Comparison of ENCODE assay signal across 8 cellular contexts in the genomic region with DNA sequence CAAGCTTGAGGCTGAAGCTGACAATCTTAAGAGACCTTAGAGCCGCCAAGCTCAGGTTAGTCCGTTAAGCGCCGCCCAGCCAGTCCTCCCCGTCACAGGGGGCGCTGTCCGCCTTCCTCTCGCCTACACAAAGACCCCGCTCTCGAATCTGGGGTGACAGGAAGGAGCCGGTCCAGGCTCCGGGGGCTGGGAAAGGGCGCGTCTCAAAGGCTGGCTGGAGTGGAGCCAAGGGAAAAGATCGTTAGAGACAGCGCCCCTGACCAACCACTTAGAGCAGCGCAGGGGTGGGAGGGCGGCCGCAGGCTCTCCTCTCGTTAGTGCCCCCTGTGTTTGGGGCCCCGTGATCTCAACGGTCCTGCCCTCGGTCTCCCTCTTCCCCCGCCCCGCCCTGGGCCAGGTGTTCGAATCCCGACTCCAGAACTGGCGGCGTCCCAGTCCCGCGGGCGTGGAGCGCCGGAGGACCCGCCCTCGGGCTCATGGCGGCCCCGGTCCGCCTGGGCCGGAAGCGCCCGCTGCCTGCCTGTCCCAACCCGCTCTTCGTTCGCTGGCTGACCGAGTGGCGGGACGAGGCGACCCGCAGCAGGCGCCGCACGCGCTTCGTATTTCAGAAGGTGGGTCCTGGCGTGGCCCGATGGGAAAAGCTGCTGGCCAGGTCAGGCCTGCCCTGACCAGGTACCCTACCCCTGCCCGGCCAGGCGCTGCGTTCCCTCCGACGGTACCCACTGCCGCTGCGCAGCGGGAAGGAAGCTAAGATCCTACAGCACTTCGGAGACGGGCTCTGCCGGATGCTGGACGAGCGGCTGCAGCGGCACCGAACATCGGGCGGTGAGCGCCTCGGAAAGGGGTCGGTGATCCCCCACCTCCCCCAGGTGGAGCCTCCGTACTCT. TPM values are rescaled to one million over a fixed set of nuclear protein-coding genes. Genes with fewer than 3 reads are reported as not detected.
DNase-seq lines count a peak whose midpoint lies in the region; ATAC-seq and TF ChIP-seq lines count a peak whose summit lies in the region.

A gene with protein sequence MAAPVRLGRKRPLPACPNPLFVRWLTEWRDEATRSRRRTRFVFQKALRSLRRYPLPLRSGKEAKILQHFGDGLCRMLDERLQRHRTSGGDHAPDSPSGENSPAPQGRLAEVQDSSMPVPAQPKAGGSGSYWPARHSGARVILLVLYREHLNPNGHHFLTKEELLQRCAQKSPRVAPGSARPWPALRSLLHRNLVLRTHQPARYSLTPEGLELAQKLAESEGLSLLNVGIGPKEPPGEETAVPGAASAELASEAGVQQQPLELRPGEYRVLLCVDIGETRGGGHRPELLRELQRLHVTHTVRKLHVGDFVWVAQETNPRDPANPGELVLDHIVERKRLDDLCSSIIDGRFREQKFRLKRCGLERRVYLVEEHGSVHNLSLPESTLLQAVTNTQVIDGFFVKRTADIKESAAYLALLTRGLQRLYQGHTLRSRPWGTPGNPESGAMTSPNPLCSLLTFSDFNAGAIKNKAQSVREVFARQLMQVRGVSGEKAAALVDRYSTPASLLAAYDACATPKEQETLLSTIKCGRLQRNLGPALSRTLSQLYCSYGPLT (plus strand): TSS at position 156 of the 887 bp plus-strand sequence. CDS start 321 bp downstream, at position 477.

- H3K4me3 ChIP-seq in SK-N-SH (ENCODE audit: low read depth in 2 of 2, low read length in 1 of 2) (peak within 1 kb of the TSS; percentile 97 to 99), gastroesophageal sphincter (peak within 1 kb of the TSS; percentile 61 to 95)

- H3K4me2 ChIP-seq in SK-N-SH, result peak within 1 kb of the TSS; percentile 99

- H3K4me1 ChIP-seq in SK-N-SH (ENCODE audit: control insufficient read depth in 1 of 2, insufficient read depth in 2 of 2, low read depth in 1 of 2, low read length in 1 of 2), result peaks cover 10 to 27% of the 10 kb centered on the region in 2 experiments
- peaks cover 0 to 72% (median 25%) of the 10 kb centered on the region in 3 donors for H3K4me1 ChIP-seq in gastroesophageal sphincter

- H3K36me3 ChIP-seq in SK-N-SH (replicated peaks in 1 of 2; ENCODE audit: control insufficient read depth in 1 of 2, insufficient read depth in 2 of 2, low read length in 1 of 2) (peaks cover 23 to 51% of the 10 kb centered on the region in 2 experiments), gastroesophageal sphincter (peaks cover 0 to 48% of the 10 kb centered on the region in 2 donors)

- H4K20me1 ChIP-seq in SK-N-SH (ENCODE audit: insufficient read depth), result peaks cover 21% of the 10 kb centered on the region

- no peak for TF ChIP-seq RAD21 in SK-N-SH (IDR thresholded peaks at IDR 0.05; ENCODE audit: low read length)

- CTCF ChIA-PET in SK-N-SH (lab: Yijun Ruan, JAX), result interaction anchor here (0.7 to 18.4 kb wide), 26 partner anchors 10 to 319 kb away, joined by 3 to 374 read pairs (median 4); partner anchors contain the start of genes BANF1, C11orf68, CCDC85B and CTSW
- CTCF ChIA-PET in activated naive CD4-positive, alpha-beta T cell treated with anti-CD3 and anti-CD28 coated beads, Interleukin-2, amount 10 ng/mL, durations not matched to agents 7 days and 5 days (lab: Charles Lee), result interaction anchor here (0.6 to 5.6 kb wide), 15 partner anchors 9 to 1413 kb away, joined by 3 to 107 read pairs (median 4); partner anchors contain the start of genes BANF1, CCDC85B, EFEMP2 and EIF1AD

- H3K79me2 ChIP-seq in SK-N-SH (ENCODE audit: insufficient read depth), result peaks cover 65% of the 10 kb centered on the region

- ATAC-seq in GM21737 (IDR thresholded peaks at IDR 0.05; ENCODE audit: unreplicated experiment) (peak; percentile 25), gastroesophageal sphincter (peak; percentile 67)

- H3K36me3 Mint-ChIP-seq in activated naive CD4-positive, alpha-beta T cell treated with anti-CD3 and anti-CD28 coated beads, Interleukin-2, amount 10 ng/mL, durations not matched to agents 7 days and 5 days, result peaks cover 44% of the 10 kb centered on the region

- TF ChIP-seq EP300 in SK-N-SH (IDR thresholded peaks at IDR 0.05; ENCODE audit: borderline replicate concordance in 1 of 2, low read depth in 1 of 2, low read length in 1 of 2) (peak in 1 of 2 experiments; percentile 52; a peak in 1 of 4 replicates), gastroesophageal sphincter (IDR thresholded peaks at IDR 0.05) (no peak)

- H3K9me3 ChIP-seq in SK-N-SH (no peaks in the 10 kb centered on the region), gastroesophageal sphincter (no peaks in the 10 kb centered on the region)

- H3K27ac Mint-ChIP-seq in activated naive CD4-positive, alpha-beta T cell treated with anti-CD3 and anti-CD28 coated beads, Interleukin-2, amount 10 ng/mL, durations not matched to agents 7 days and 5 days, result peak within 1 kb of the TSS; percentile 99

- H2AFZ ChIP-seq in SK-N-SH (ENCODE audit: low read depth), result peak within 1 kb of the TSS; percentile 69; the same call in 1 of the 2 replicates

- DNase-seq in CMK (ENCODE audit: low read depth) (peak; percentile 99), NCI-H1092 (lab: John Stamatoyannopoulos, UW) (peak; percentile 99), SK-N-SH (peak; percentile 94), non-pigmented ciliary epithelial cell (ENCODE audit: low read depth) (peak; percentile 92), substantia nigra (lab: John Stamatoyannopoulos, UW) (peak; percentile 38 to 96 (median 89))
- peak; percentile 97 for DNase-seq in activated naive CD4-positive, alpha-beta T cell treated with anti-CD3 and anti-CD28 coated beads, Interleukin-2, amount 10 ng/mL, durations not matched to agents 7 days and 5 days

- H3K27me3 ChIP-seq in SK-N-SH (ENCODE audit: insufficient read depth) (no peaks in the 10 kb centered on the region), gastroesophageal sphincter (no peaks in the 10 kb centered on the region)

- POLR2A ChIA-PET in SK-N-SH (lab: Yijun Ruan, JAX), result interaction anchor here (0.6 to 5.0 kb wide), 14 partner anchors 9 to 1082 kb away, joined by 3 to 59 read pairs (median 5); partner anchors contain the start of genes BANF1, CCDC85B, CTSW and EIF1AD

- H3F3A ChIP-seq in SK-N-SH (replicated peaks; ENCODE audit: insufficient read depth), result peaks cover 43% of the 10 kb centered on the region

- H3K4me3 Mint-ChIP-seq in activated naive CD4-positive, alpha-beta T cell treated with anti-CD3 and anti-CD28 coated beads, Interleukin-2, amount 10 ng/mL, durations not matched to agents 7 days and 5 days, result peak within 1 kb of the TSS; percentile 94

- TF ChIP-seq POLR2A in gastroesophageal sphincter (IDR thresholded peaks at IDR 0.05), result peak; percentile 42 to 64

- peak within 1 kb of the TSS; percentile 86 for H3K9ac ChIP-seq in SK-N-SH

- H3K27ac ChIP-seq in SK-N-SH (ENCODE audit: low read depth in 2 of 2, low read length in 1 of 2), result peak within 1 kb of the TSS; percentile 93
- peak within 1 kb of the TSS; percentile 90 to 99 (median 96) for H3K27ac ChIP-seq in gastroesophageal sphincter
- H3K27ac ChIP-seq in substantia nigra (ENCODE audit: low read depth, low read length, poor library complexity, severe bottlenecking), result peak within 1 kb of the TSS; percentile 89

- WGBS in SK-N-SH (ENCODE audit: low lambda C conversion rate), result 0% methylated on average over 6 of the region's 78 CpGs
- WGBS in gastroesophageal sphincter (ENCODE audit: low coverage in 1 of 2), 2 donors, result no CpG with 5 or more reads among the region's 78 CpGs

- no peaks in the 10 kb centered on the region for H3K9me2 ChIP-seq in SK-N-SH

- peak; percentile 91 for TF ChIP-seq CTCF in SK-N-SH (IDR thresholded peaks at IDR 0.05)
- TF ChIP-seq CTCF in gastroesophageal sphincter (IDR thresholded peaks at IDR 0.05), result peak in 3 of 4 experiments; percentile 75 to 92 (median 84)

- H3K9me3 Mint-ChIP-seq in activated naive CD4-positive, alpha-beta T cell treated with anti-CD3 and anti-CD28 coated beads, Interleukin-2, amount 10 ng/mL, durations not matched to agents 7 days and 5 days, result no peaks in the 10 kb centered on the region

- no peaks in the 10 kb centered on the region for H3K27me3 Mint-ChIP-seq in activated naive CD4-positive, alpha-beta T cell treated with anti-CD3 and anti-CD28 coated beads, Interleukin-2, amount 10 ng/mL, durations not matched to agents 7 days and 5 days

- peaks cover 49% of the 10 kb centered on the region for H3K4me1 Mint-ChIP-seq in activated naive CD4-positive, alpha-beta T cell treated with anti-CD3 and anti-CD28 coated beads, Interleukin-2, amount 10 ng/mL, durations not matched to agents 7 days and 5 days

TF ChIP-seq in SK-N-SH, 30 proteins besides CTCF, POLR2A, EP300 and RAD21 (continues in another document):
- TF ChIP-seq RCOR1 (IDR thresholded peaks at IDR 0.05; ENCODE audit: low read length) (peak; percentile 64), TCF12 (IDR thresholded peaks at IDR 0.05) (peak; percentile 54; the same call in 1 of the 2 replicates), MAX (IDR thresholded peaks at IDR 0.05; ENCODE audit: low read depth) (peak; percentile 89), RXRA (IDR thresholded peaks at IDR 0.05; ENCODE audit: borderline replicate concordance, low read depth) (no peak), YY1 (IDR thresholded peaks at IDR 0.05; ENCODE audit: low read depth) (peak; percentile 83), TEAD4 (IDR thresholded peaks at IDR 0.05; ENCODE audit: borderline replicate concordance, insufficient read depth) (no peak), ELF1 (IDR thresholded peaks at IDR 0.05) (peak; percentile 83), MXI1 (IDR thresholded peaks at IDR 0.05; ENCODE audit: low read depth, low read length) (peak; percentile 62; the same call in 1 of the 2 replicates), NFIC (IDR thresholded peaks at IDR 0.05; ENCODE audit: borderline replicate concordance) (peak; percentile 89), FOXM1 (IDR thresholded peaks at IDR 0.05; ENCODE audit: low read depth) (no peak), TAF1 (IDR thresholded peaks at IDR 0.05; ENCODE audit: borderline replicate concordance, low read depth, low read length) (peak; percentile 69), USF2 (IDR thresholded peaks at IDR 0.05; ENCODE audit: borderline replicate concordance, low read depth, low read length) (no peak), NRF1 (IDR thresholded peaks at IDR 0.05; ENCODE audit: low read depth, low read length) (no peak)

RNA-seq across cellular contexts. Expression of the gene that starts here (rescaled TPM):
- polyA plus RNA-seq in SK-N-SH (2012; rRNA removed), result 39.7 and 58.2 TPM in 2 replicates
- polyA plus RNA-seq in SK-N-SH (2012; cell fraction: cytosol; rRNA removed), result 20.4 and 26.8 TPM in 2 replicates
- polyA plus RNA-seq in SK-N-SH (2012; cell fraction: nucleus; rRNA removed), result 309 and 491 TPM in 2 replicates
- 10 to 100 TPM; 37.2 to 71.7 (median 60.8) TPM for total RNA-seq in gastroesophageal sphincter

Comparison
In these comparisons a context has a peak if more than half of its experiments do, and no peak if none do; other contexts are left out.
1. Peak in every context shown above with its lines: DNase-seq, ATAC-seq, H3K4me3 ChIP-seq and H3K27ac ChIP-seq.